Comparison of ENCODE assay signal across 37 cellular contexts in the genomic region with DNA sequence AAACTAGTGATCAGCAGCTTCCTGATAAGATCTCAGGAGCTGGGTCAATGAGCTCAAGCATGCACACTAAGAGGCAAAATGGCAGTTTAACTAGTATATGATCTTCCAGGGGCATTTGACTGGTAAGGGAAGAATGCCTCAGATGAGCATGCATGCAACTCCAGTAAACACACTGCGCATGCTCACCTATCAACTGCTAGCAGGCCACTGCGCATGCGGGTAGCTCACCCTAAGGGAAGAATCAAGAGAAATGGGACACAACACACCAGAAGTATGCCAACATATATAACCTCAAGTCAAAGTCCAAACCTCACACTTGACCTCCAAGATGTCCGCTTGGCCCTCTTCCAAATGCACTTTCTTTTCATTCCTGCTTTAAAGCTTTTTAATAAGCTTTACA.
"Had no signal": no experiment of that assay in that cellular context is flagged by ENCODE, and none has a peak within 500 bp of the region (broad histone marks: within the 10 kb centered on the region; RNA-seq: fewer than 3 reads in every experiment).

No MANE protein-coding gene starts in this region.

- H3K36me3 Mint-ChIP-seq: activated CD8-positive, alpha-beta memory T cell treated with anti-CD3 and anti-CD28 coated beads, Interleukin-2, amount 10 ng/mL, durations not matched to agents 7 days and 5 days; activated naive CD4-positive, alpha-beta T cell treated with anti-CD3 and anti-CD28 coated beads, Interleukin-2, amount 10 ng/mL, durations not matched to agents 7 days and 5 days; activated naive CD4-positive, alpha-beta T cell treated with anti-CD3 and anti-CD28 coated beads, Interleukin-2, amount 50 U/mL, for 24 hours; activated naive CD8-positive, alpha-beta T cell; activated naive CD8-positive, alpha-beta T cell treated with anti-CD3 and anti-CD28 coated beads, Interleukin-2, amount 10 ng/mL, durations not matched to agents 7 days and 5 days; brain had no signal

- H3K27me3 ChIP-seq: ascending aorta, cardiac muscle cell had no signal

- H3K4me1 Mint-ChIP-seq: activated B cell treated with CpG ODN at 0.5 μM for 24 hours; activated CD4-positive, alpha-beta memory T cell treated with anti-CD3 and anti-CD28 coated beads, Interleukin-2, amount 10 ng/mL, durations not matched to agents 7 days and 5 days; activated CD4-positive, alpha-beta T cell treated with anti-CD3 and anti-CD28 coated beads, Interleukin-2, amount 10 ng/mL, durations not matched to agents 24 days and 14 days; activated CD8-positive, alpha-beta memory T cell treated with anti-CD3 and anti-CD28 coated beads, Interleukin-2, amount 10 ng/mL, durations not matched to agents 7 days and 5 days; activated naive CD4-positive, alpha-beta T cell treated with anti-CD3 and anti-CD28 coated beads, Interleukin-2, amount 10 ng/mL, durations not matched to agents 7 days and 5 days; activated naive CD4-positive, alpha-beta T cell treated with anti-CD3 and anti-CD28 coated beads, Interleukin-2, amount 50 U/mL, for 24 hours; activated naive CD8-positive, alpha-beta T cell treated with anti-CD3 and anti-CD28 coated beads, Interleukin-2, amount 10 ng/mL, durations not matched to agents 7 days and 5 days; activated naive CD8-positive, alpha-beta T cell treated with anti-CD3 and anti-CD28 coated beads, Interleukin-2, amount 50 U/mL, for 24 hours; central memory CD8-positive, alpha-beta T cell had no signal

- H3K4me3 ChIP-seq: ascending aorta, cardiac muscle cell had no signal

- FAIRE-seq: bronchial epithelial cell, TTC549 had no signal

- DNase-seq: activated B cell treated with CpG ODN at 0.5 μM for 24 hours; activated CD4-positive, alpha-beta memory T cell treated with anti-CD3 and anti-CD28 coated beads, Interleukin-2, amount 10 ng/mL, durations not matched to agents 7 days and 5 days; activated CD4-positive, alpha-beta T cell treated with anti-CD3 and anti-CD28 coated beads for 4 hours; activated CD4-positive, alpha-beta T cell treated with anti-CD3 and anti-CD28 coated beads, Interleukin-2, amount 10 ng/mL, durations not matched to agents 24 days and 14 days; activated CD4-positive, alpha-beta T cell treated with anti-CD3 and anti-CD28 coated beads, Interleukin-2, amount 50 U/mL, for 1 hour; activated CD4-positive, alpha-beta T cell treated with anti-CD3 and anti-CD28 coated beads, Interleukin-2, amount 50 U/mL, for 48 hours; activated CD4-positive, CD25-positive, alpha-beta regulatory T cell treated with anti-CD3 and anti-CD28 coated beads, Interleukin-2, amount 50 U/mL, for 72 hours; activated CD8-positive, alpha-beta memory T cell treated with anti-CD3 and anti-CD28 coated beads for 24 hours; activated CD8-positive, alpha-beta memory T cell treated with anti-CD3 and anti-CD28 coated beads, Interleukin-2, amount 10 ng/mL, durations not matched to agents 7 days and 5 days; activated CD8-positive, alpha-beta memory T cell treated with anti-CD3 and anti-CD28 coated beads, Interleukin-2, amount 50 U/mL, for 48 hours; activated CD8-positive, alpha-beta T cell treated with anti-CD3 and anti-CD28 coated beads, Interleukin-2, amount 10 ng/mL, durations not matched to agents 7 days and 5 days; activated effector memory CD4-positive, alpha-beta T cell treated with Interleukin-2 at 50 U/mL for 16 hours; activated gamma-delta T cell; activated naive CD4-positive, alpha-beta T cell treated with anti-CD3 and anti-CD28 coated beads, Interleukin-2, amount 10 ng/mL, durations not matched to agents 7 days and 5 days; activated naive CD4-positive, alpha-beta T cell treated with Interleukin-2 at 50 U/mL for 16 hours; activated naive CD8-positive, alpha-beta T cell treated with anti-CD3 and anti-CD28 coated beads, Interleukin-2, amount 10 ng/mL, durations not matched to agents 7 days and 5 days; activated naive CD8-positive, alpha-beta T cell treated with anti-CD3 and anti-CD28 coated beads, Interleukin-2, amount 50 U/mL, for 24 hours; activated T-cell treated with anti-CD3 and anti-CD28 coated beads, Interleukin-2, amount 50 U/mL, for 24 hours; activated T-cell treated with anti-CD3 and anti-CD28 coated beads, Interleukin-2, amount 50 U/mL, for 48 hours; amygdala; anterior cingulate cortex; caudate nucleus; cerebellar nuclear complex; T-helper 2 cell; T-helper 9 cell had no signal

- H3K27ac ChIP-seq: ascending aorta, cardiac muscle cell, VCaP had no signal

- H3K9me3 Mint-ChIP-seq: activated B cell treated with CpG ODN at 0.5 μM for 24 hours; activated CD4-positive, alpha-beta T cell treated with anti-CD3 and anti-CD28 coated beads, Interleukin-2, amount 10 ng/mL, durations not matched to agents 24 days and 14 days; activated naive CD4-positive, alpha-beta T cell treated with anti-CD3 and anti-CD28 coated beads, Interleukin-2, amount 50 U/mL, for 24 hours had no signal

- H3K27ac Mint-ChIP-seq: activated B cell treated with CpG ODN at 0.5 μM for 24 hours; activated CD4-positive, alpha-beta memory T cell treated with anti-CD3 and anti-CD28 coated beads, Interleukin-2, amount 10 ng/mL, durations not matched to agents 7 days and 5 days; activated CD4-positive, alpha-beta T cell treated with anti-CD3 and anti-CD28 coated beads, Interleukin-2, amount 10 ng/mL, durations not matched to agents 24 days and 14 days; activated CD8-positive, alpha-beta memory T cell treated with anti-CD3 and anti-CD28 coated beads, Interleukin-2, amount 10 ng/mL, durations not matched to agents 7 days and 5 days; activated CD8-positive, alpha-beta T cell treated with anti-CD3 and anti-CD28 coated beads, Interleukin-2, amount 10 ng/mL, durations not matched to agents 7 days and 5 days; activated naive CD4-positive, alpha-beta T cell treated with anti-CD3 and anti-CD28 coated beads, Interleukin-2, amount 10 ng/mL, durations not matched to agents 7 days and 5 days; activated naive CD4-positive, alpha-beta T cell treated with anti-CD3 and anti-CD28 coated beads, Interleukin-2, amount 50 U/mL, for 24 hours; activated naive CD8-positive, alpha-beta T cell; activated naive CD8-positive, alpha-beta T cell treated with anti-CD3 and anti-CD28 coated beads, Interleukin-2, amount 10 ng/mL, durations not matched to agents 7 days and 5 days; activated naive CD8-positive, alpha-beta T cell treated with anti-CD3 and anti-CD28 coated beads, Interleukin-2, amount 50 U/mL, for 24 hours; activated T-cell treated with anti-CD3 and anti-CD28 coated beads, Interleukin-2, amount 50 U/mL, for 24 hours; activated T-helper 2 cell treated with anti-CD3 and anti-CD28 coated beads, Interferon-gamma antibody, Interleukin-2, Interleukin-4, amounts not matched to agents 10 μg/mL and 5 μg/mL and 100 μg/mL, durations not matched to agents 14 hours and 24 hours and 36 hours; brain; T-helper 1 cell treated with Interleukin-12 subunit alpha and Interleukin-12 subunit beta and Interleukin-4 antibody, amounts not matched to agents 30 μg/mL and 1 μg/mL, for 36 hours; T-helper 2 cell treated with Interferon-gamma antibody and Interleukin-4, amounts not matched to agents 5 μg/mL and 100 μg/mL, for 36 hours had no signal

- H3K4me1 ChIP-seq: ascending aorta had no signal

- H3K27me3 Mint-ChIP-seq: activated B cell treated with CpG ODN at 0.5 μM for 24 hours; activated CD4-positive, alpha-beta memory T cell treated with anti-CD3 and anti-CD28 coated beads, Interleukin-2, amount 10 ng/mL, durations not matched to agents 7 days and 5 days; activated CD4-positive, alpha-beta T cell treated with anti-CD3 and anti-CD28 coated beads, Interleukin-2, amount 10 ng/mL, durations not matched to agents 24 days and 14 days; activated CD8-positive, alpha-beta memory T cell treated with anti-CD3 and anti-CD28 coated beads, Interleukin-2, amount 10 ng/mL, durations not matched to agents 7 days and 5 days; activated naive CD4-positive, alpha-beta T cell treated with anti-CD3 and anti-CD28 coated beads, Interleukin-2, amount 10 ng/mL, durations not matched to agents 7 days and 5 days; activated naive CD4-positive, alpha-beta T cell treated with anti-CD3 and anti-CD28 coated beads, Interleukin-2, amount 50 U/mL, for 24 hours; activated naive CD8-positive, alpha-beta T cell; activated naive CD8-positive, alpha-beta T cell treated with anti-CD3 and anti-CD28 coated beads, Interleukin-2, amount 10 ng/mL, durations not matched to agents 7 days and 5 days; activated naive CD8-positive, alpha-beta T cell treated with anti-CD3 and anti-CD28 coated beads, Interleukin-2, amount 50 U/mL, for 24 hours; activated T-cell treated with anti-CD3 and anti-CD28 coated beads, Interleukin-2, amount 50 U/mL, for 24 hours; brain; central memory CD8-positive, alpha-beta T cell had no signal

- H3K4me3 Mint-ChIP-seq: activated B cell treated with CpG ODN at 0.5 μM for 24 hours; activated CD4-positive, alpha-beta memory T cell treated with anti-CD3 and anti-CD28 coated beads, Interleukin-2, amount 10 ng/mL, durations not matched to agents 7 days and 5 days; activated CD4-positive, alpha-beta T cell treated with anti-CD3 and anti-CD28 coated beads, Interleukin-2, amount 10 ng/mL, durations not matched to agents 24 days and 14 days; activated CD8-positive, alpha-beta memory T cell treated with anti-CD3 and anti-CD28 coated beads, Interleukin-2, amount 10 ng/mL, durations not matched to agents 7 days and 5 days; activated CD8-positive, alpha-beta T cell treated with anti-CD3 and anti-CD28 coated beads, Interleukin-2, amount 10 ng/mL, durations not matched to agents 7 days and 5 days; activated naive CD4-positive, alpha-beta T cell treated with anti-CD3 and anti-CD28 coated beads, Interleukin-2, amount 10 ng/mL, durations not matched to agents 7 days and 5 days; activated naive CD4-positive, alpha-beta T cell treated with anti-CD3 and anti-CD28 coated beads, Interleukin-2, amount 50 U/mL, for 24 hours; activated naive CD8-positive, alpha-beta T cell; activated naive CD8-positive, alpha-beta T cell treated with anti-CD3 and anti-CD28 coated beads, Interleukin-2, amount 10 ng/mL, durations not matched to agents 7 days and 5 days; activated naive CD8-positive, alpha-beta T cell treated with anti-CD3 and anti-CD28 coated beads, Interleukin-2, amount 50 U/mL, for 24 hours; activated T-cell treated with anti-CD3 and anti-CD28 coated beads, Interleukin-2, amount 50 U/mL, for 24 hours; brain; central memory CD8-positive, alpha-beta T cell; T-helper 1 cell treated with Interleukin-12 subunit alpha and Interleukin-12 subunit beta and Interleukin-4 antibody, amounts not matched to agents 30 μg/mL and 1 μg/mL, for 36 hours; T-helper 2 cell treated with Interferon-gamma antibody and Interleukin-4, amounts not matched to agents 5 μg/mL and 100 μg/mL, for 36 hours had no signal

- H3K9me3 ChIP-seq: ascending aorta had no signal

- ATAC-seq: activated CD8-positive, alpha-beta memory T cell treated with anti-CD3 and anti-CD28 coated beads, Interleukin-2, amount 10 ng/mL, durations not matched to agents 7 days and 5 days; activated CD8-positive, alpha-beta T cell treated with anti-CD3 and anti-CD28 coated beads, Interleukin-2, amount 10 ng/mL, durations not matched to agents 7 days and 5 days; activated naive CD8-positive, alpha-beta T cell treated with anti-CD3 and anti-CD28 coated beads, Interleukin-2, amount 50 U/mL, for 24 hours had no signal

- H3K36me3 ChIP-seq: ascending aorta, cardiac muscle cell had no signal
